Comparison of ENCODE assay signal across 1 cellular context in genomic region chr6:116631379-116631990, GRCh38.
TF ChIP-seq lines count a peak whose summit lies in the region.

No MANE protein-coding gene starts in this region.

TF ChIP-seq in HepG2, 621 proteins besides CTCF, POLR2A, EP300 and RAD21 (continued from another document and continues in another):
- peak; percentile 52; the same call in 1 of the 2 replicates for TF ChIP-seq PRDM10 (CRISPR knock-in tag; IDR thresholded peaks at IDR 0.05; ENCODE audit: low read depth)
- TF ChIP-seq ZSCAN25 (CRISPR knock-in tag; IDR thresholded peaks at IDR 0.05) = 0 out of 2 replicates have a peak, but pooled peaks have one; percentile 32
- no peak for TF ChIP-seq ZNF230 (CRISPR knock-in tag; IDR thresholded peaks at IDR 0.05)
- TF ChIP-seq, protein P1, sequence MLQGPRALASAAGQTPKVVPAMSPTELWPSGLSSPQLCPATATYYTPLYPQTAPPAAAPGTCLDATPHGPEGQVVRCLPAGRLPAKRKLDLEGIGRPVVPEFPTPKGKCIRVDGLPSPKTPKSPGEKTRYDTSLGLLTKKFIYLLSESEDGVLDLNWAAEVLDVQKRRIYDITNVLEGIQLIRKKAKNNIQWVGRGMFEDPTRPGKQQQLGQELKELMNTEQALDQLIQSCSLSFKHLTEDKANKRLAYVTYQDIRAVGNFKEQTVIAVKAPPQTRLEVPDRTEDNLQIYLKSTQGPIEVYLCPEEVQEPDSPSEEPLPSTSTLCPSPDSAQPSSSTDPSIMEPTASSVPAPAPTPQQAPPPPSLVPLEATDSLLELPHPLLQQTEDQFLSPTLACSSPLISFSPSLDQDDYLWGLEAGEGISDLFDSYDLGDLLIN (CRISPR knock-in tag; IDR thresholded peaks at IDR 0.05; ENCODE audit: borderline replicate concordance) = no peak
- TF ChIP-seq HNF4A (CRISPR knock-in tag; IDR thresholded peaks at IDR 0.05) = peak; percentile 84
- peak; percentile 99 for TF ChIP-seq POGZ (CRISPR knock-in tag; IDR thresholded peaks at IDR 0.05)
- TF ChIP-seq HDAC2 (CRISPR knock-in tag; IDR thresholded peaks at IDR 0.05) = peak; percentile 97
- TF ChIP-seq RXRA (CRISPR knock-in tag; IDR thresholded peaks at IDR 0.05) = peak; percentile 90; the same call in 1 of the 2 replicates
- no peak for TF ChIP-seq ZNF687 (CRISPR knock-in tag; IDR thresholded peaks at IDR 0.05)
- TF ChIP-seq ZNF709 (CRISPR knock-in tag; IDR thresholded peaks at IDR 0.05) = no peak
- TF ChIP-seq CEBPB (IDR thresholded peaks at IDR 0.05; ENCODE audit: borderline replicate concordance, low read depth, low read length) = peak; percentile 28; the same call in 1 of the 2 replicates
- TF ChIP-seq BORCS8-MEF2B (CRISPR knock-in tag; IDR thresholded peaks at IDR 0.05) = peak; percentile 82; the same call in 1 of the 2 replicates
- TF ChIP-seq, protein P2, sequence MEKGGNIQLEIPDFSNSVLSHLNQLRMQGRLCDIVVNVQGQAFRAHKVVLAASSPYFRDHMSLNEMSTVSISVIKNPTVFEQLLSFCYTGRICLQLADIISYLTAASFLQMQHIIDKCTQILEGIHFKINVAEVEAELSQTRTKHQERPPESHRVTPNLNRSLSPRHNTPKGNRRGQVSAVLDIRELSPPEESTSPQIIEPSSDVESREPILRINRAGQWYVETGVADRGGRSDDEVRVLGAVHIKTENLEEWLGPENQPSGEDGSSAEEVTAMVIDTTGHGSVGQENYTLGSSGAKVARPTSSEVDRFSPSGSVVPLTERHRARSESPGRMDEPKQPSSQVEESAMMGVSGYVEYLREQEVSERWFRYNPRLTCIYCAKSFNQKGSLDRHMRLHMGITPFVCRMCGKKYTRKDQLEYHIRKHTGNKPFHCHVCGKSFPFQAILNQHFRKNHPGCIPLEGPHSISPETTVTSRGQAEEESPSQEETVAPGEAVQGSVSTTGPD (CRISPR knock-in tag; IDR thresholded peaks at IDR 0.05) = peak; percentile 98
- TF ChIP-seq ZBTB7A (CRISPR knock-in tag; IDR thresholded peaks at IDR 0.05) = no peak
- peak; percentile 88 for TF ChIP-seq FOSL2 (CRISPR knock-in tag; IDR thresholded peaks at IDR 0.05)
- TF ChIP-seq ZNF564 (CRISPR knock-in tag; IDR thresholded peaks at IDR 0.05) = peak; percentile 65; the same call in 1 of the 2 replicates
- TF ChIP-seq, protein P3, sequence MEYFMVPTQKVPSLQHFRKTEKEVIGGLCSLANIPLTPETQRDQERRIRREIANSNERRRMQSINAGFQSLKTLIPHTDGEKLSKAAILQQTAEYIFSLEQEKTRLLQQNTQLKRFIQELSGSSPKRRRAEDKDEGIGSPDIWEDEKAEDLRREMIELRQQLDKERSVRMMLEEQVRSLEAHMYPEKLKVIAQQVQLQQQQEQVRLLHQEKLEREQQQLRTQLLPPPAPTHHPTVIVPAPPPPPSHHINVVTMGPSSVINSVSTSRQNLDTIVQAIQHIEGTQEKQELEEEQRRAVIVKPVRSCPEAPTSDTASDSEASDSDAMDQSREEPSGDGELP (IDR thresholded peaks at IDR 0.05; ENCODE audit: borderline replicate concordance, low read depth) = peak; percentile 98
- no peak for TF ChIP-seq RARG (CRISPR knock-in tag; IDR thresholded peaks at IDR 0.05; ENCODE audit: low read depth)
- TF ChIP-seq ESRRA (CRISPR knock-in tag; IDR thresholded peaks at IDR 0.05; ENCODE audit: low read depth) = peak; percentile 70; the same call in 1 of the 2 replicates
- no peak for TF ChIP-seq NRL (CRISPR knock-in tag; IDR thresholded peaks at IDR 0.05; ENCODE audit: borderline replicate concordance)
- TF ChIP-seq GABPA (IDR thresholded peaks at IDR 0.05; ENCODE audit: low read depth, low read length) = no peak
- TF ChIP-seq GABPA (CRISPR knock-in tag; IDR thresholded peaks at IDR 0.05; ENCODE audit: low read depth) = peak; percentile 87
- TF ChIP-seq ZKSCAN8 (CRISPR knock-in tag; IDR thresholded peaks at IDR 0.05; ENCODE audit: borderline replicate concordance) = peak; percentile 93
- TF ChIP-seq MIER3 (CRISPR knock-in tag; IDR thresholded peaks at IDR 0.05; ENCODE audit: borderline replicate concordance) = peak; percentile 93
- peak; percentile 29; the same call in 1 of the 2 replicates for TF ChIP-seq FOSL1 (CRISPR knock-in tag; IDR thresholded peaks at IDR 0.05; ENCODE audit: borderline replicate concordance)
- TF ChIP-seq PAX8 (CRISPR knock-in tag; IDR thresholded peaks at IDR 0.05; ENCODE audit: borderline replicate concordance) = no peak
- no peak for TF ChIP-seq MED8 (CRISPR knock-in tag; IDR thresholded peaks at IDR 0.05; ENCODE audit: insufficient replicate concordance)
- no peak for TF ChIP-seq NFRKB (IDR thresholded peaks at IDR 0.05)
- TF ChIP-seq ZNF121 (CRISPR knock-in tag; IDR thresholded peaks at IDR 0.05) = no peak
- TF ChIP-seq ZBTB3 (CRISPR knock-in tag; IDR thresholded peaks at IDR 0.05; ENCODE audit: borderline replicate concordance, low read depth) = no peak
- TF ChIP-seq CREB1 (IDR thresholded peaks at IDR 0.05) = peak; percentile 71; the same call in 1 of the 2 replicates
- peak; percentile 86 for TF ChIP-seq CREB1 (CRISPR knock-in tag; IDR thresholded peaks at IDR 0.05)
- TF ChIP-seq, protein P4, sequence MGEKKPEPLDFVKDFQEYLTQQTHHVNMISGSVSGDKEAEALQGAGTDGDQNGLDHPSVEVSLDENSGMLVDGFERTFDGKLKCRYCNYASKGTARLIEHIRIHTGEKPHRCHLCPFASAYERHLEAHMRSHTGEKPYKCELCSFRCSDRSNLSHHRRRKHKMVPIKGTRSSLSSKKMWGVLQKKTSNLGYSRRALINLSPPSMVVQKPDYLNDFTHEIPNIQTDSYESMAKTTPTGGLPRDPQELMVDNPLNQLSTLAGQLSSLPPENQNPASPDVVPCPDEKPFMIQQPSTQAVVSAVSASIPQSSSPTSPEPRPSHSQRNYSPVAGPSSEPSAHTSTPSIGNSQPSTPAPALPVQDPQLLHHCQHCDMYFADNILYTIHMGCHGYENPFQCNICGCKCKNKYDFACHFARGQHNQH (CRISPR knock-in tag; IDR thresholded peaks at IDR 0.05) = peak; percentile 99
- TF ChIP-seq TFE3 (CRISPR knock-in tag; IDR thresholded peaks at IDR 0.05) = peak; percentile 96
- peak; percentile 96 for TF ChIP-seq ZNF772 (CRISPR knock-in tag; IDR thresholded peaks at IDR 0.05)
- TF ChIP-seq KMT2B (CRISPR knock-in tag; IDR thresholded peaks at IDR 0.05) = peak; percentile 78
- TF ChIP-seq IKZF4 (CRISPR knock-in tag; IDR thresholded peaks at IDR 0.05; ENCODE audit: borderline replicate concordance, low read depth, not compliant biosample characterization) = no peak
- 0 out of 2 replicates have a peak, but pooled peaks have one; percentile 6 for TF ChIP-seq NFE2L2 (IDR thresholded peaks at IDR 0.05; ENCODE audit: low read length)
- 0 out of 2 replicates have a peak, but pooled peaks have one; percentile 69 for TF ChIP-seq CENPBD1 (CRISPR knock-in tag; IDR thresholded peaks at IDR 0.05; ENCODE audit: borderline replicate concordance, low read depth)
- peak; percentile 87; the same call in 1 of the 2 replicates for TF ChIP-seq ZNF12 (CRISPR knock-in tag; IDR thresholded peaks at IDR 0.05)
- peak; percentile 77; the same call in 1 of the 2 replicates for TF ChIP-seq MYC (CRISPR knock-in tag; IDR thresholded peaks at IDR 0.05; ENCODE audit: borderline replicate concordance)
- TF ChIP-seq SMAD3 (CRISPR knock-in tag; IDR thresholded peaks at IDR 0.05) = peak; percentile 94
- peak; percentile 87; the same call in 1 of the 2 replicates for TF ChIP-seq ZNF292 (CRISPR knock-in tag; IDR thresholded peaks at IDR 0.05; ENCODE audit: borderline replicate concordance, low read depth)
- peak; percentile 88; the same call in 1 of the 2 replicates for TF ChIP-seq ZNF580 (CRISPR knock-in tag; IDR thresholded peaks at IDR 0.05; ENCODE audit: borderline replicate concordance, low read depth)
- TF ChIP-seq NPAS2 (CRISPR knock-in tag; IDR thresholded peaks at IDR 0.05; ENCODE audit: borderline replicate concordance) = no peak
- TF ChIP-seq, protein P5, sequence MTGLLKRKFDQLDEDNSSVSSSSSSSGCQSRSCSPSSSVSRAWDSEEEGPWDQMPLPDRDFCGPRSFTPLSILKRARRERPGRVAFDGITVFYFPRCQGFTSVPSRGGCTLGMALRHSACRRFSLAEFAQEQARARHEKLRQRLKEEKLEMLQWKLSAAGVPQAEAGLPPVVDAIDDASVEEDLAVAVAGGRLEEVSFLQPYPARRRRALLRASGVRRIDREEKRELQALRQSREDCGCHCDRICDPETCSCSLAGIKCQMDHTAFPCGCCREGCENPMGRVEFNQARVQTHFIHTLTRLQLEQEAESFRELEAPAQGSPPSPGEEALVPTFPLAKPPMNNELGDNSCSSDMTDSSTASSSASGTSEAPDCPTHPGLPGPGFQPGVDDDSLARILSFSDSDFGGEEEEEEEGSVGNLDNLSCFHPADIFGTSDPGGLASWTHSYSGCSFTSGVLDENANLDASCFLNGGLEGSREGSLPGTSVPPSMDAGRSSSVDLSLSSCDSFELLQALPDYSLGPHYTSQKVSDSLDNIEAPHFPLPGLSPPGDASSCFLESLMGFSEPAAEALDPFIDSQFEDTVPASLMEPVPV (CRISPR knock-in tag; IDR thresholded peaks at IDR 0.05) = peak; percentile 78
- TF ChIP-seq DNMT1 (CRISPR knock-in tag; IDR thresholded peaks at IDR 0.05) = no peak
- peak; percentile 91 for TF ChIP-seq CBFB (CRISPR knock-in tag; IDR thresholded peaks at IDR 0.05)
- TF ChIP-seq, protein P6, sequence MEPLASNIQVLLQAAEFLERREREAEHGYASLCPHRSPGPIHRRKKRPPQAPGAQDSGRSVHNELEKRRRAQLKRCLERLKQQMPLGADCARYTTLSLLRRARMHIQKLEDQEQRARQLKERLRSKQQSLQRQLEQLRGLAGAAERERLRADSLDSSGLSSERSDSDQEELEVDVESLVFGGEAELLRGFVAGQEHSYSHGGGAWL (CRISPR knock-in tag; IDR thresholded peaks at IDR 0.05) = peak; percentile 37; the same call in 1 of the 2 replicates
- TF ChIP-seq ZNF878 (CRISPR knock-in tag; IDR thresholded peaks at IDR 0.05) = peak; percentile 94
- TF ChIP-seq SNAPC2 (CRISPR knock-in tag; IDR thresholded peaks at IDR 0.05) = peak; percentile 81; the same call in 1 of the 2 replicates
